ENCODE assay signal across 2 cellular contexts in the genomic region with DNA sequence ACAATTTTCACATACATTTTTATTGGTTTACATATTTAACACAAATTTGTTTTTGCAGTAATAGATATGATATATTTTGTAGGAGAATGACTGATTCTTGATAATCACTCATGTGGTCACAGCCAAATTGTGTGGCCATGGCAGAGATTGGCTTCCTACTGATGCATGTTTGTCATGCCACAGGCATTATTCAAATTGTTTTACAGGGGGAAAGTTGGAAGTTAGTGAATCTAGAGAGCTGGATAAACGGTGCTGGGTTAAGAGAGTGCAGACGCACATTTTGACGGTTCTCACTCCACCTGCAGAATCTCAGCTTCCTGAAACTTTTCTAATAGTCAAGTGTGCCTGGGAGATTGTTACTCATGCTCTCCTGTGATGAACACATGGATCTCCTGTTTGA.
TF ChIP-seq lines count a peak whose summit lies in the region.

No MANE protein-coding gene starts in this region.

TF ChIP-seq in IMR-90, 13 proteins besides CTCF, POLR2A, EP300 and RAD21:
- TF ChIP-seq FOS (IDR thresholded peaks at IDR 0.05; ENCODE audit: low read depth, low read length) (no peak), BHLHE40 (IDR thresholded peaks at IDR 0.05; ENCODE audit: low read depth, low read length) (no peak), RFX5 (IDR thresholded peaks at IDR 0.05; ENCODE audit: low read depth, low read length) (no peak), RCOR1 (IDR thresholded peaks at IDR 0.05; ENCODE audit: insufficient replicate concordance, low read length) (no peak), MAZ (IDR thresholded peaks at IDR 0.05; ENCODE audit: borderline replicate concordance, low read depth, low read length) (no peak), CEBPB (IDR thresholded peaks at IDR 0.05; ENCODE audit: low read depth, low read length) (no peak), CHD1 (IDR thresholded peaks at IDR 0.05; ENCODE audit: low read depth, low read length) (no peak), NFE2L2 (IDR thresholded peaks at IDR 0.05; ENCODE audit: low read depth, low read length) (no peak), USF2 (IDR thresholded peaks at IDR 0.05; ENCODE audit: low read depth, low read length) (no peak), MAFK (IDR thresholded peaks at IDR 0.05; ENCODE audit: low read depth, low read length) (no peak), MXI1 (IDR thresholded peaks at IDR 0.05; ENCODE audit: borderline replicate concordance, low read depth, low read length) (no peak), SMC3 (IDR thresholded peaks at IDR 0.05; ENCODE audit: low read depth, low read length) (no peak)
- TF ChIP-seq, protein P1, sequence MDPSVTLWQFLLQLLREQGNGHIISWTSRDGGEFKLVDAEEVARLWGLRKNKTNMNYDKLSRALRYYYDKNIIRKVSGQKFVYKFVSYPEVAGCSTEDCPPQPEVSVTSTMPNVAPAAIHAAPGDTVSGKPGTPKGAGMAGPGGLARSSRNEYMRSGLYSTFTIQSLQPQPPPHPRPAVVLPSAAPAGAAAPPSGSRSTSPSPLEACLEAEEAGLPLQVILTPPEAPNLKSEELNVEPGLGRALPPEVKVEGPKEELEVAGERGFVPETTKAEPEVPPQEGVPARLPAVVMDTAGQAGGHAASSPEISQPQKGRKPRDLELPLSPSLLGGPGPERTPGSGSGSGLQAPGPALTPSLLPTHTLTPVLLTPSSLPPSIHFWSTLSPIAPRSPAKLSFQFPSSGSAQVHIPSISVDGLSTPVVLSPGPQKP (IDR thresholded peaks at IDR 0.05; ENCODE audit: borderline replicate concordance, low read depth, low read length), result no peak

TF ChIP-seq in H1, 55 proteins besides CTCF, POLR2A, EP300 and RAD21:
- TF ChIP-seq KDM1A (IDR thresholded peaks at IDR 0.05; ENCODE audit: borderline replicate concordance, low read length), result no peak
- TF ChIP-seq SP1 (IDR thresholded peaks at IDR 0.05; ENCODE audit: low read depth, low read length), result no peak
